In genomic region chr12:2286461-2287131, GRCh38 we compare ENCODE assay signal across 16 cellular contexts.
DNase-seq lines count a peak whose midpoint lies in the region; ATAC-seq, FAIRE-seq and TF ChIP-seq lines count a peak whose summit lies in the region.
"Had no signal": no experiment of that assay in that cellular context is flagged by ENCODE, and none has a peak within 500 bp of the region (broad histone marks: within the 10 kb centered on the region; RNA-seq: fewer than 3 reads in every experiment).

No MANE protein-coding gene starts in this region.

- no peak overlapping the region for H3K23ac ChIP-seq in trophoblast cell (ENCODE audit: low read length)

- ATAC-seq in HepG2 (no peak), gastroesophageal sphincter (peak; percentile 73), GM18858 (IDR thresholded peaks at IDR 0.05; ENCODE audit: unreplicated experiment) (no peak)
- ATAC-seq: A549 had no signal

- in situ Hi-C loops in HepG2 (cut with HindIII; ENCODE audit: extremely low pct_ligation_motif_present, low pct_unique_long_range_greater_than_20kb): no loop called here

- CTCF ChIA-PET in HepG2 (lab: Yijun Ruan, JAX; ENCODE audit: low intra/inter-chr PET ratio, low total read pairs): interaction anchor here (2.8 kb wide), 1 partner anchor 229 kb away, joined by 19 read pairs; no protein-coding TSS in a partner anchor

- H3K9me3 ChIP-seq in liver (ENCODE audit: control insufficient read depth in 4 of 4, low read length in 3 of 4) (no peaks in the 10 kb centered on the region), HepG2 (ENCODE audit: low read length) (no peaks in the 10 kb centered on the region), gastroesophageal sphincter (no peaks in the 10 kb centered on the region), trophoblast cell (ENCODE audit: insufficient read depth, low read depth, low read length) (no peaks in the 10 kb centered on the region)
- H3K9me3 ChIP-seq: A549, ovary had no signal

- BruUV-seq in HepG2 (replicated peaks; lab: Mats Ljungman, UMichigan): no TSS peak

- H4K91ac ChIP-seq in trophoblast cell (ENCODE audit: low read depth, low read length): no peak overlapping the region

- H2AK5ac ChIP-seq in trophoblast cell (ENCODE audit: low read length): no peak overlapping the region

- H3K36me3 Mint-ChIP-seq in T-helper 2 cell treated with Interferon-gamma antibody and Interleukin-4, amounts not matched to agents 5 μg/mL and 100 μg/mL, for 36 hours (ENCODE audit: low read depth): no peaks in the 10 kb centered on the region

- intact Hi-C loops in HepG2 (cut with micrococcal nuclease; ENCODE audit: unreplicated experiment): no loop called here

- WGBS in liver: 87% methylated on average over 9 of the region's 9 CpGs
- 12% methylated on average over 7 of the region's 9 CpGs for WGBS in HepG2 (ENCODE audit: low lambda C conversion rate)
- WGBS in gastroesophageal sphincter (ENCODE audit: low coverage in 1 of 2), 2 donors: 22% methylated on average over 4 of the region's 9 CpGs; no CpG with 5 or more reads in 1 of the 2 donors
- WGBS in trophoblast cell (ENCODE audit: extremely low coverage, insufficient coverage, insufficient read length): no CpG with 5 or more reads among the region's 9 CpGs

- no peak overlapping the region for H3K27ac Mint-ChIP-seq in T-helper 2 cell treated with Interferon-gamma antibody and Interleukin-4, amounts not matched to agents 5 μg/mL and 100 μg/mL, for 36 hours

- no peak overlapping the region for H3K4me3 Mint-ChIP-seq in T-helper 2 cell treated with Interferon-gamma antibody and Interleukin-4, amounts not matched to agents 5 μg/mL and 100 μg/mL, for 36 hours

- H3K4me3 ChIP-seq in liver (ENCODE audit: low read depth in 1 of 3, low read length in 3 of 3) (no peak overlapping the region), HepG2 (replicated peaks in 1 of 3; ENCODE audit: insufficient read depth in 1 of 3, low read depth in 2 of 3, low read length in 3 of 3) (no peak overlapping the region), gastroesophageal sphincter (no peak overlapping the region), trophoblast cell (ENCODE audit: low read depth, low read length) (no peak overlapping the region)
- H3K4me3 ChIP-seq: A549, ovary had no signal

- H4K8ac ChIP-seq in trophoblast cell (ENCODE audit: low read depth, low read length): peak overlapping the region; percentile 15

- no peak overlapping the region for H3K4ac ChIP-seq in trophoblast cell (ENCODE audit: low read depth, low read length)

- no peak overlapping the region for H4K12ac ChIP-seq in trophoblast cell (ENCODE audit: low read depth, low read length)

- H4K20me1 ChIP-seq in HepG2 (ENCODE audit: insufficient read depth, low read length): no peaks in the 10 kb centered on the region

- no peaks in the 10 kb centered on the region for H3K9me3 Mint-ChIP-seq in T-helper 2 cell treated with Interferon-gamma antibody and Interleukin-4, amounts not matched to agents 5 μg/mL and 100 μg/mL, for 36 hours

- H3K36me3 ChIP-seq in liver (ENCODE audit: control insufficient read depth in 4 of 4, insufficient read depth in 3 of 4, low read depth in 1 of 4, low read length in 3 of 4) (no peaks in the 10 kb centered on the region), HepG2 (replicated peaks in 1 of 2; ENCODE audit: control insufficient read depth in 1 of 2, insufficient read depth in 2 of 2, low read length in 2 of 2) (no peaks in the 10 kb centered on the region), gastroesophageal sphincter (no peaks in the 10 kb centered on the region), trophoblast cell (ENCODE audit: control insufficient read depth in 1 of 2, insufficient read depth in 2 of 2, low read length in 2 of 2) (no peaks in the 10 kb centered on the region)
- H3K36me3 ChIP-seq: ovary had no signal

- peak overlapping the region; percentile 44 for H2BK120ac ChIP-seq in trophoblast cell (ENCODE audit: insufficient read depth, low read length, poor library complexity)

- H2BK12ac ChIP-seq in trophoblast cell (ENCODE audit: low read length): no peak overlapping the region

- H3K9ac ChIP-seq in liver (ENCODE audit: low read depth in 1 of 2, low read length in 2 of 2) (no peak overlapping the region), HepG2 (ENCODE audit: insufficient read depth, low read depth, low read length) (no peak overlapping the region), trophoblast cell (ENCODE audit: low read length) (no peak overlapping the region)

- H3K27me3 ChIP-seq in liver (ENCODE audit: control insufficient read depth in 4 of 4, insufficient read depth in 4 of 4, low read length in 3 of 4): peaks cover 0 to 3% (median 0%) of the 10 kb centered on the region in 4 donors
- peaks cover 7 to 60% of the 10 kb centered on the region in 2 experiments for H3K27me3 ChIP-seq in HepG2 (ENCODE audit: control insufficient read depth in 1 of 2, insufficient read depth in 2 of 2, low read length in 2 of 2)
- no peaks in the 10 kb centered on the region for H3K27me3 ChIP-seq in gastroesophageal sphincter
- no peaks in the 10 kb centered on the region for H3K27me3 ChIP-seq in trophoblast cell (ENCODE audit: insufficient read depth, low read length)
- H3K27me3 ChIP-seq: ovary had no signal

- H3K79me2 ChIP-seq in HepG2 (ENCODE audit: insufficient read depth, low read length) (no peaks in the 10 kb centered on the region), trophoblast cell (ENCODE audit: control insufficient read depth, insufficient read depth, low read length, poor library complexity) (no peaks in the 10 kb centered on the region)

- POLR2A ChIA-PET in HepG2 (lab: Yijun Ruan, JAX): no interaction called here

- TF ChIP-seq CTCF in liver (IDR thresholded peaks at IDR 0.05; ENCODE audit: low read depth, low read length, missing input control): no peak
- TF ChIP-seq CTCF in HepG2 (CRISPR knock-in tag; IDR thresholded peaks at IDR 0.05): no peak
- TF ChIP-seq CTCF in gastroesophageal sphincter (IDR thresholded peaks at IDR 0.05): no peak

- H2AFZ ChIP-seq in HepG2 (ENCODE audit: low read length) (no peak overlapping the region), trophoblast cell (ENCODE audit: insufficient read depth, low read length, poor library complexity) (no peak overlapping the region)

- DNase-seq in HepG2 (ENCODE audit: low spot score) (no peak), trophoblast cell (peak; percentile 87 to 97), NCI-H524 (lab: John Stamatoyannopoulos, UW) (no peak), NCI-H226 (no peak)
- no peak for DNase-seq in T-helper 2 cell treated with Interferon-gamma antibody and Interleukin-4, amounts not matched to agents 5 μg/mL and 100 μg/mL, for 36 hours (ENCODE audit: low spot score)
- DNase-seq: activated CD4-positive, alpha-beta T cell treated with anti-CD3 and anti-CD28 coated beads, Interleukin-2, amount 50 U/mL, for 48 hours; activated gamma-delta T cell treated with Interleukin-2 at 50 U/mL for 16 hours; DMS153; HCEC 1CT; NCI-H1436 treated with DMSO at 0.1 percent for 48 hours; ovary; substantia nigra had no signal

- TF ChIP-seq RAD21 in liver (IDR thresholded peaks at IDR 0.05) (no peak), HepG2 (CRISPR knock-in tag; IDR thresholded peaks at IDR 0.05) (no peak)

- no peaks in the 10 kb centered on the region for H3K4me1 Mint-ChIP-seq in T-helper 2 cell treated with Interferon-gamma antibody and Interleukin-4, amounts not matched to agents 5 μg/mL and 100 μg/mL, for 36 hours (ENCODE audit: low read depth)

- FAIRE-seq in HepG2 (lab: Jason Lieb, UNC): no peak
- FAIRE-seq: A549 had no signal

- peak overlapping the region; percentile 20 for H3K18ac ChIP-seq in trophoblast cell (ENCODE audit: low read length)

- TF ChIP-seq EP300 in HepG2 (IDR thresholded peaks at IDR 0.05; ENCODE audit: low read depth in 2 of 2, low read length in 2 of 2) (no peak), HepG2 (CRISPR knock-in tag; IDR thresholded peaks at IDR 0.05; ENCODE audit: borderline replicate concordance) (no peak), gastroesophageal sphincter (IDR thresholded peaks at IDR 0.05) (no peak)

- no peak overlapping the region for H3K14ac ChIP-seq in trophoblast cell (ENCODE audit: low read length)

- H3K27me3 Mint-ChIP-seq in T-helper 2 cell treated with Interferon-gamma antibody and Interleukin-4, amounts not matched to agents 5 μg/mL and 100 μg/mL, for 36 hours (ENCODE audit: low read depth): peaks cover 12% of the 10 kb centered on the region

- H3K4me1 ChIP-seq in liver (ENCODE audit: control insufficient read depth in 4 of 4, insufficient read depth in 4 of 4, low read length in 3 of 4): peaks cover 0 to 4% (median 0%) of the 10 kb centered on the region in 4 donors
- H3K4me1 ChIP-seq in HepG2 (ENCODE audit: insufficient read depth, low read length): no peaks in the 10 kb centered on the region
- peaks cover 10 to 96% (median 41%) of the 10 kb centered on the region in 3 donors for H3K4me1 ChIP-seq in gastroesophageal sphincter
- peaks cover 44 to 58% of the 10 kb centered on the region in 2 experiments for H3K4me1 ChIP-seq in trophoblast cell (ENCODE audit: control insufficient read depth in 1 of 2, insufficient read depth in 2 of 2, low read length in 2 of 2)
- H3K4me1 ChIP-seq: A549 had no signal

- H3K4me2 ChIP-seq in HepG2 (ENCODE audit: low read depth, low read length) (no peak overlapping the region), trophoblast cell (ENCODE audit: low read length) (peak overlapping the region; percentile 25)
- H3K4me2 ChIP-seq: A549 had no signal

- peak overlapping the region; percentile 3 for H2BK5ac ChIP-seq in trophoblast cell (ENCODE audit: low read depth, low read length, poor library complexity)

- H3K79me1 ChIP-seq in trophoblast cell (ENCODE audit: low read length): peaks cover 22% of the 10 kb centered on the region

- no peak for TF ChIP-seq POLR2A in HepG2 (IDR thresholded peaks at IDR 0.05; ENCODE audit: insufficient read depth in 1 of 2, low read depth in 2 of 2, low read length in 2 of 2)
- no peak for TF ChIP-seq POLR2A in gastroesophageal sphincter (IDR thresholded peaks at IDR 0.05)

- no peak overlapping the region for H3K27ac ChIP-seq in liver (ENCODE audit: low read depth in 1 of 2, low read length in 2 of 2)
- H3K27ac ChIP-seq in HepG2 (ENCODE audit: extremely low read length, insufficient read depth, low read length): no peak overlapping the region
- peak overlapping the region; percentile 4 to 82 (median 80) for H3K27ac ChIP-seq in gastroesophageal sphincter
- peak overlapping the region; percentile 63 for H3K27ac ChIP-seq in trophoblast cell (ENCODE audit: low read depth, low read length)
- H3K27ac ChIP-seq: A549, ovary had no signal

TF ChIP-seq in liver, 16 proteins besides CTCF, POLR2A, EP300 and RAD21:
- peak; percentile 41 for TF ChIP-seq NR2F2 (IDR thresholded peaks at IDR 0.05)
- TF ChIP-seq, protein P1, sequence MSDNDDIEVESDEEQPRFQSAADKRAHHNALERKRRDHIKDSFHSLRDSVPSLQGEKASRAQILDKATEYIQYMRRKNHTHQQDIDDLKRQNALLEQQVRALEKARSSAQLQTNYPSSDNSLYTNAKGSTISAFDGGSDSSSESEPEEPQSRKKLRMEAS (IDR thresholded peaks at IDR 0.05): no peak

TF ChIP-seq in HepG2, 621 proteins besides CTCF, POLR2A, EP300 and RAD21 (continues in another document):
- TF ChIP-seq JARID2 (CRISPR knock-in tag; IDR thresholded peaks at IDR 0.05; ENCODE audit: insufficient replicate concordance) (no peak), EZH2 (conservative IDR thresholded peaks at IDR 0.05; ENCODE audit: low read depth, low read length) (no peak), ZNF10 (CRISPR knock-in tag; IDR thresholded peaks at IDR 0.05; ENCODE audit: borderline replicate concordance, low read depth) (no peak)

Comparison
In these comparisons a context has a peak if more than half of its experiments do, and no peak if none do; other contexts are left out.
1. H3K27ac ChIP-seq: peak in gastroesophageal sphincter (4 of 4) and trophoblast cell (single experiment); none in liver (0 of 2) and HepG2 (single experiment).
2. DNase-seq: peak in trophoblast cell (2 of 2); none in HepG2 (single experiment), T-helper 2 cell treated with Interferon-gamma antibody and Interleukin-4, amounts not matched to agents 5 μg/mL and 100 μg/mL, for 36 hours (single experiment), NCI-H524 (0 of 2) and NCI-H226 (single experiment).